15 cellular contexts compared by ENCODE assay signal in genomic region chr5:133147411-133147810, GRCh38.
DNase-seq lines count a peak whose midpoint lies in the region; ATAC-seq and TF ChIP-seq lines count a peak whose summit lies in the region.
"Had no signal": no experiment of that assay in that cellular context is flagged by ENCODE, and none has a peak within 500 bp of the region (broad histone marks: within the 10 kb centered on the region; RNA-seq: fewer than 3 reads in every experiment).

No MANE protein-coding gene starts in this region.

- no peak for TF ChIP-seq CTCF in AG10803 (conservative IDR thresholded peaks at IDR 0.05; ENCODE audit: low read length)
- no peak for TF ChIP-seq CTCF in astrocyte of the cerebellum (IDR thresholded peaks at IDR 0.05; ENCODE audit: low read depth, low read length, missing control alignments)
- TF ChIP-seq CTCF in left ventricle myocardium inferior (IDR thresholded peaks at IDR 0.05; ENCODE audit: borderline replicate concordance): no peak

- ATAC-seq in HG03159 (IDR thresholded peaks at IDR 0.05; ENCODE audit: unreplicated experiment): no peak
- ATAC-seq: left cardiac atrium, Panc1 had no signal

- intact Hi-C loops in left ventricle myocardium inferior (cut with micrococcal nuclease): no loop called here

- no peaks in the 10 kb centered on the region for H3K36me3 ChIP-seq in left ventricle myocardium inferior
- H3K36me3 ChIP-seq: upper lobe of left lung had no signal

- peaks cover 17% of the 10 kb centered on the region for H3K27me3 ChIP-seq in left ventricle myocardium inferior (ENCODE audit: low read depth)
- H3K27me3 ChIP-seq: upper lobe of left lung had no signal

- in situ Hi-C loops in astrocyte of the cerebellum (cut with HindIII; ENCODE audit: low sequenced_read_pairs): no loop called here

- no peaks in the 10 kb centered on the region for H3K9me3 ChIP-seq in left ventricle myocardium inferior (replicated peaks)
- H3K9me3 ChIP-seq: upper lobe of left lung had no signal

- H3K4me1 ChIP-seq in left ventricle myocardium inferior: no peaks in the 10 kb centered on the region
- H3K4me1 ChIP-seq: upper lobe of left lung had no signal

- H3K4me3 ChIP-seq in AG10803 (ENCODE audit: low read length) (no peak overlapping the region), astrocyte of the cerebellum (ENCODE audit: low read depth, low read length) (no peak overlapping the region), left ventricle myocardium inferior (no peak overlapping the region)
- H3K4me3 ChIP-seq: upper lobe of left lung had no signal

- peak; percentile 3 for DNase-seq in AG10803 (ENCODE audit: low read depth)
- DNase-seq in Daoy (ENCODE audit: low read depth): peak; percentile 36
- peak; percentile 1 for DNase-seq in astrocyte of the cerebellum (ENCODE audit: low read depth)
- DNase-seq in islet precursor cell: peak; percentile 29
- no peak for DNase-seq in SHP77 treated with DMSO at 0.1 percent for 48 hours (lab: John Stamatoyannopoulos, UW)
- no peak for DNase-seq in COLO668 (lab: John Stamatoyannopoulos, UW; ENCODE audit: unreplicated experiment)
- DNase-seq in left ventricle myocardium inferior: no peak
- DNase-seq: activated CD4-positive, alpha-beta T cell treated with anti-CD3 and anti-CD28 coated beads for 4 hours; left cardiac atrium; NCI-H1092; NCI-H226; stimulated activated CD4-positive, alpha-beta T cell treated with anti-CD3 and anti-CD28 coated beads, Interleukin-4, amount 100 ng/mL, for 1 hour; upper lobe of left lung had no signal

- H3K27ac ChIP-seq in left ventricle myocardium inferior (replicated peaks): no peak overlapping the region
- H3K27ac ChIP-seq: upper lobe of left lung had no signal

Comparison
In these comparisons a context has a peak if more than half of its experiments do, and no peak if none do; other contexts are left out.
1. DNase-seq: peak in AG10803 (single experiment), Daoy (single experiment), astrocyte of the cerebellum (single experiment) and islet precursor cell (single experiment); none in SHP77 treated with DMSO at 0.1 percent for 48 hours (single experiment), COLO668 (single experiment) and left ventricle myocardium inferior (single experiment).